8 cellular contexts compared by ENCODE assay signal in the genomic region with DNA sequence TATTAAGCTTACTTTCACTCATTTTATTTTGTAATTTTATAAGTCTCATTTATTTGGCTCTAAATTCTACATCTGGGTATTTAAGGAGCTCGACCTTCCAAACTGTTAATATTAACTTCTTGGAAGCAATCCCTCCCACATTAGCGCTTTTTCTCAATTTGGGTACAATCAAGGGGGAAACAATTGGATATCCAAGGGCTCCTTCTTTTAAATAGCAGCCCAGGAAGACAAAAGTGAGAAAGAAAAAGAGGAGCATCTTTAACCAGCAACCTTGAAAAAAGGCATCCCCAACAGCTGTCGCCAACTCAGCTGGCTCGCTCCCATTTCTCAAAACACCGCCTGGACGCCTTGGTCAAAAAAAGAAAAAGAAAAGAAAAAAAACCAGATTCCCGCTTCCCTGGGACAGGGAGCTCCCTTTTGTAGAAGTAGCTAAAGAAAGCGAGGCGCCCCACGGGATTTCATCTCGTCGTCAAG. TPM values are rescaled to one million over a fixed set of nuclear protein-coding genes. Genes with fewer than 3 reads are reported as not detected.
DNase-seq lines count a peak whose midpoint lies in the region; ATAC-seq and TF ChIP-seq lines count a peak whose summit lies in the region.

No MANE protein-coding gene starts in this region.

- H3K27me3 ChIP-seq in breast epithelium (peaks cover 3 to 7% of the 10 kb centered on the region in 2 donors), mucosa of rectum (ENCODE audit: control insufficient read depth in 2 of 2, insufficient read depth in 2 of 2, low read length in 2 of 2) (peaks cover 0 to 6% of the 10 kb centered on the region in 2 donors), upper lobe of right lung (peaks cover 30% of the 10 kb centered on the region)

- POLR2A ChIA-PET in MCF 10A (lab: Yijun Ruan, JAX), result no interaction called here

- CTCF ChIA-PET in MCF 10A (lab: Yijun Ruan, JAX), result interaction anchor here (0.7 to 1.0 kb wide), 2 partner anchors 37 to 160 kb away, joined by 3 read pairs; no protein-coding TSS in a partner anchor

- H3K27ac ChIP-seq in breast epithelium, result peak overlapping the region; percentile 67 to 72
- peak overlapping the region; percentile 81 to 86 for H3K27ac ChIP-seq in mucosa of rectum (ENCODE audit: low read depth in 2 of 2, low read length in 2 of 2)
- H3K27ac ChIP-seq in upper lobe of right lung, result peak overlapping the region; percentile 77

- no peaks in the 10 kb centered on the region for H3K36me3 Mint-ChIP-seq in MCF 10A (ENCODE audit: insufficient read depth, unreplicated experiment)
- no peaks in the 10 kb centered on the region for H3K36me3 Mint-ChIP-seq in stimulated activated effector memory CD8-positive, alpha-beta T cell treated with anti-CD3 and anti-CD28 coated beads, Interleukin-12 subunit alpha, Interleukin-12 subunit beta, amount 100 ng/mL, for 72 hours

- H3K9ac ChIP-seq in mucosa of rectum (ENCODE audit: low read depth in 1 of 2, low read length in 2 of 2), result peak overlapping the region; percentile 68 to 70

- H3K4me1 Mint-ChIP-seq in MCF 10A (ENCODE audit: insufficient read depth, unreplicated experiment), result no peaks in the 10 kb centered on the region
- no peaks in the 10 kb centered on the region for H3K4me1 Mint-ChIP-seq in stimulated activated effector memory CD8-positive, alpha-beta T cell treated with anti-CD3 and anti-CD28 coated beads, Interleukin-12 subunit alpha, Interleukin-12 subunit beta, amount 100 ng/mL, for 72 hours

- no peak for TF ChIP-seq POLR2A in breast epithelium (IDR thresholded peaks at IDR 0.05)

- H3K27ac Mint-ChIP-seq in MCF 10A (ENCODE audit: low read depth, unreplicated experiment), result no peak overlapping the region
- H3K27ac Mint-ChIP-seq in stimulated activated effector memory CD8-positive, alpha-beta T cell treated with anti-CD3 and anti-CD28 coated beads, Interleukin-12 subunit alpha, Interleukin-12 subunit beta, amount 100 ng/mL, for 72 hours, result no peak overlapping the region

- ATAC-seq in upper lobe of right lung (no peak), HG03175 (IDR thresholded peaks at IDR 0.05; ENCODE audit: unreplicated experiment) (no peak)
- no peak for ATAC-seq in stimulated activated effector memory CD8-positive, alpha-beta T cell treated with anti-CD3 and anti-CD28 coated beads, Interleukin-12 subunit alpha, Interleukin-12 subunit beta, amount 100 ng/mL, for 72 hours

- intact Hi-C loops in breast epithelium (cut with DNase I; ENCODE audit: low total_unique reads), result no loop called here
- intact Hi-C loops in MCF 10A (cut with micrococcal nuclease), result no loop called here
- intact Hi-C loops in upper lobe of right lung (cut with DNase I), result no loop called here

- DNase-seq in breast epithelium (ENCODE audit: low spot score in 2 of 2) (no peak), MCF 10A (ENCODE audit: unreplicated experiment) (no peak), choroid plexus epithelial cell (ENCODE audit: low read depth) (no peak), upper lobe of right lung (no peak), NCI-H524 (lab: John Stamatoyannopoulos, UW) (no peak)
- DNase-seq in stimulated activated effector memory CD8-positive, alpha-beta T cell treated with anti-CD3 and anti-CD28 coated beads, Interleukin-12 subunit alpha, Interleukin-12 subunit beta, amount 100 ng/mL, for 72 hours (ENCODE audit: low spot score in 2 of 2), result no peak

- H3K36me3 ChIP-seq in breast epithelium (no peaks in the 10 kb centered on the region), mucosa of rectum (ENCODE audit: control insufficient read depth in 2 of 2, insufficient read depth in 2 of 2, low read length in 2 of 2) (no peaks in the 10 kb centered on the region), upper lobe of right lung (no peaks in the 10 kb centered on the region)

- no peaks in the 10 kb centered on the region for H3K9me3 Mint-ChIP-seq in MCF 10A (ENCODE audit: unreplicated experiment)
- no peaks in the 10 kb centered on the region for H3K9me3 Mint-ChIP-seq in stimulated activated effector memory CD8-positive, alpha-beta T cell treated with anti-CD3 and anti-CD28 coated beads, Interleukin-12 subunit alpha, Interleukin-12 subunit beta, amount 100 ng/mL, for 72 hours

- H3K4me3 Mint-ChIP-seq in MCF 10A (ENCODE audit: unreplicated experiment), result no peak overlapping the region
- H3K4me3 Mint-ChIP-seq in stimulated activated effector memory CD8-positive, alpha-beta T cell treated with anti-CD3 and anti-CD28 coated beads, Interleukin-12 subunit alpha, Interleukin-12 subunit beta, amount 100 ng/mL, for 72 hours, result no peak overlapping the region

- H3K27me3 Mint-ChIP-seq in MCF 10A (ENCODE audit: insufficient read depth, unreplicated experiment), result peaks cover 11% of the 10 kb centered on the region

- H3K4me3 ChIP-seq in breast epithelium, result peak overlapping the region; percentile 57 to 72 (median 63)
- peak overlapping the region; percentile 54 for H3K4me3 ChIP-seq in choroid plexus epithelial cell (ENCODE audit: low read depth, low read length)
- peak overlapping the region; percentile 86 to 87 for H3K4me3 ChIP-seq in mucosa of rectum (ENCODE audit: low read length in 2 of 2)
- H3K4me3 ChIP-seq in upper lobe of right lung, result peak overlapping the region; percentile 66

- H3K9me3 ChIP-seq in breast epithelium (no peaks in the 10 kb centered on the region), mucosa of rectum (ENCODE audit: control insufficient read depth in 2 of 2, low read length in 2 of 2) (no peaks in the 10 kb centered on the region), upper lobe of right lung (no peaks in the 10 kb centered on the region)

- H3K4me1 ChIP-seq in breast epithelium (peaks cover 0 to 6% of the 10 kb centered on the region in 2 donors), mucosa of rectum (ENCODE audit: control insufficient read depth in 2 of 2, insufficient read depth in 2 of 2, low read length in 2 of 2) (no peaks in the 10 kb centered on the region), upper lobe of right lung (peaks cover 8% of the 10 kb centered on the region)

- BruUV-seq in MCF 10A (replicated peaks; lab: Mats Ljungman, UMichigan), result no TSS peak

- TF ChIP-seq CTCF in breast epithelium (IDR thresholded peaks at IDR 0.05), result no peak
- TF ChIP-seq CTCF in MCF 10A (IDR thresholded peaks at IDR 0.05; ENCODE audit: unreplicated experiment), result no peak
- TF ChIP-seq CTCF in choroid plexus epithelial cell (conservative IDR thresholded peaks at IDR 0.05; ENCODE audit: low read depth, low read length), result no peak
- TF ChIP-seq CTCF in upper lobe of right lung (IDR thresholded peaks at IDR 0.05), result no peak

RNA-seq across cellular contexts. Expression of a gene that starts 0.9 kb away (rescaled TPM):
- total RNA-seq in breast epithelium (1 to 10 TPM; 1.3 to 4.8 (median 3.8) TPM), MCF 10A (2022) (not detected in 2 replicates), upper lobe of right lung (4.1 TPM)
